23 cellular contexts compared by ENCODE assay signal in genomic region chr22:29233503-29233902, GRCh38. TPM values are rescaled to one million over a fixed set of nuclear protein-coding genes. Genes with fewer than 3 reads are reported as not detected.
"Had no signal": no experiment of that assay in that cellular context is flagged by ENCODE, and none has a peak within 500 bp of the region (broad histone marks: within the 10 kb centered on the region; RNA-seq: fewer than 3 reads in every experiment).

No MANE protein-coding gene starts in this region.

- H3K27me3 ChIP-seq: MG63, Peyer's patch, SJSA1 had no signal

- H3K36me3 ChIP-seq: MG63, Peyer's patch had no signal

- DNase-seq: IMR-90, Karpas-422, KG1, MG63, NCI-H1092, NCI-H1436, NCI-H187, NCI-H2029, NCI-H2081 treated with DMSO at 0.1 percent for 48 hours, NCI-H2171, NCI-H226, NCI-H446, NCI-H510A, NCI-H524 treated with DMSO at 0.1 percent for 48 hours, NCI-H69, NCI-H774, PC-9, Peyer's patch, SIG-M5 had no signal

- H3K4me3 ChIP-seq: MG63, PC-9, Peyer's patch, SJSA1, SK-N-MC had no signal

- H3K27ac ChIP-seq: PC-9, SJSA1, SK-N-MC had no signal

- H3K4me1 ChIP-seq: Peyer's patch, SJSA1 had no signal

- H2AFZ ChIP-seq: PC-9 had no signal

- H3K4me2 ChIP-seq: PC-9 had no signal

- H3K9me3 ChIP-seq: MG63, Peyer's patch, SJSA1 had no signal

RNA-seq across cellular contexts. Expression of gene EMID1, which starts 27.8 kb away (rescaled TPM):
- total RNA-seq: HT-29, RPMI7951 had no signal
